ENCODE assay signal across 2 cellular contexts in genomic region chr17:61701334-61701733, GRCh38.
TF ChIP-seq lines count a peak whose summit lies in the region.

No MANE protein-coding gene starts in this region.

TF ChIP-seq in GM12878, 131 proteins besides CTCF, POLR2A, EP300 and RAD21:
- TF ChIP-seq ZNF592 (IDR thresholded peaks at IDR 0.05) (no peak), NFXL1 (IDR thresholded peaks at IDR 0.05; ENCODE audit: borderline replicate concordance) (peak; percentile 68; the same call in 1 of the 2 replicates), SPI1 (IDR thresholded peaks at IDR 0.05; ENCODE audit: borderline replicate concordance, insufficient read depth, low read depth, low read length) (no peak), MEF2A (IDR thresholded peaks at IDR 0.05; ENCODE audit: insufficient read depth, low read depth, low read length) (no peak)

TF ChIP-seq in K562, 482 proteins besides CTCF, POLR2A, EP300 and RAD21 (continued from another document):
- 0 out of 2 replicates have a peak, but pooled peaks have one; percentile 27 for TF ChIP-seq MGA (IDR thresholded peaks at IDR 0.05)
